In the genomic region with DNA sequence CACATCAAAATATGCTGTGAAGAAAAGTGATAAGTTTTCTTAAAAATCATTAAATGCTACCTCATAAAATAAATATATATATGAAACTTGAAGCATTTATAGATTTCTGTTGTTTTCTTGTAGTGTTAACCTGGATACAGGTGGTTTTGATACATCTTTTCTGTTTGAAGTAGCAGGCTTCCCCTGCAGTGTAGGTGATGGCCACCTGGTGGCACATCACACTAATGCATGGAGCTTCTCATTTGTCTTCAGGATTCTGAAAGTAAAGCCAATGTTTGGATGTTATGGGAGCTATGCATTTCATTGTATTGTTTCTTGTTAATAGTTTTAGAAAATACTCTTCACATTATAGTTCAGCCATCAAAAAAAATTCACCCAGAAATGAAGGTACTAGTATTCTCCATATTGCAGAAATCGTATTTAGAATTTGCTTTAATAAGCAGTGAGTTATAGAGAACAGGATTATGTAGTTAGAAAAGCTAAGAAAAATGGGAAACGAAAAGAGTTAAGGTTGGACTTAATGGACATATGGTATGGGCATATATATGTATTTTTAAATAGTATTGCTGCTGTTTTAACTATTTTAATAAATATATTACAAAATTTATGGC, we compare ENCODE assay signal across 8 cellular contexts. TPM values are rescaled to one million over a fixed set of nuclear protein-coding genes. Genes with fewer than 3 reads are reported as not detected.
DNase-seq lines count a peak whose midpoint lies in the region; ATAC-seq and TF ChIP-seq lines count a peak whose summit lies in the region.

No MANE protein-coding gene starts in this region.

- DNase-seq in AG20443 (ENCODE audit: low spot score) (peak; percentile 28), NCI-H146 treated with DMSO at 0.1 percent for 48 hours (lab: John Stamatoyannopoulos, UW; ENCODE audit: unreplicated experiment) (peak; percentile 44), kidney tubule cell (ENCODE audit: low spot score) (peak; percentile 49), AG08396 (ENCODE audit: low spot score) (no peak), ascending aorta (ENCODE audit: low spot score in 2 of 2) (no peak)
- peak; percentile 38 for DNase-seq in activated CD8-positive, alpha-beta T cell treated with anti-CD3 and anti-CD28 coated beads, Interleukin-2, amount 10 ng/mL, durations not matched to agents 7 days and 5 days

- no peaks in the 10 kb centered on the region for H3K4me1 ChIP-seq in ascending aorta

- H3K36me3 Mint-ChIP-seq in activated CD8-positive, alpha-beta T cell treated with anti-CD3 and anti-CD28 coated beads, Interleukin-2, amount 10 ng/mL, durations not matched to agents 7 days and 5 days (ENCODE audit: low read depth), result peaks cover 33% of the 10 kb centered on the region

- peaks cover 20 to 46% of the 10 kb centered on the region in 2 donors for H3K36me3 ChIP-seq in ascending aorta

- H3K27me3 ChIP-seq in ascending aorta, result no peaks in the 10 kb centered on the region

- H3K27me3 Mint-ChIP-seq in activated CD8-positive, alpha-beta T cell treated with anti-CD3 and anti-CD28 coated beads, Interleukin-2, amount 10 ng/mL, durations not matched to agents 7 days and 5 days (ENCODE audit: low read depth), result no peaks in the 10 kb centered on the region

- H3K4me3 Mint-ChIP-seq in activated CD8-positive, alpha-beta T cell treated with anti-CD3 and anti-CD28 coated beads, Interleukin-2, amount 10 ng/mL, durations not matched to agents 7 days and 5 days, result no peak overlapping the region

- no peaks in the 10 kb centered on the region for H3K9me3 ChIP-seq in ascending aorta

- no peak overlapping the region for H3K27ac ChIP-seq in ascending aorta

- POLR2A ChIA-PET in activated CD8-positive, alpha-beta T cell treated with anti-CD3 and anti-CD28 coated beads, Interleukin-2, amount 10 ng/mL, durations not matched to agents 7 days and 5 days (lab: Charles Lee), result interaction anchor here (1.2 kb wide), 1 partner anchor 24 kb away, joined by 5 read pairs; the partner anchor contains the start of gene TGDS

- TF ChIP-seq CTCF in GM12875 (IDR thresholded peaks at IDR 0.05; ENCODE audit: borderline replicate concordance, insufficient read depth, low read depth, low read length) (peak; percentile 65), ascending aorta (IDR thresholded peaks at IDR 0.05) (peak in 1 of 3 experiments; percentile 31)

- intact Hi-C loops in ascending aorta (cut with DNase I), result no loop called here

- peak; percentile 86 for ATAC-seq in HG02610 (IDR thresholded peaks at IDR 0.05; ENCODE audit: unreplicated experiment)
- ATAC-seq in activated CD8-positive, alpha-beta T cell treated with anti-CD3 and anti-CD28 coated beads, Interleukin-2, amount 10 ng/mL, durations not matched to agents 7 days and 5 days, result peak; percentile 63

- CTCF ChIA-PET in activated CD8-positive, alpha-beta T cell treated with anti-CD3 and anti-CD28 coated beads, Interleukin-2, amount 10 ng/mL, durations not matched to agents 7 days and 5 days (lab: Charles Lee), result interaction anchor here (0.6 to 11.3 kb wide), 24 partner anchors 9 to 784 kb away, joined by 3 to 294 read pairs (median 4); partner anchors contain the start of gene TGDS

- H3K4me3 ChIP-seq in GM12875 (ENCODE audit: low read depth, low read length) (no peak overlapping the region), ascending aorta (no peak overlapping the region)

- H3K4me1 Mint-ChIP-seq in activated CD8-positive, alpha-beta T cell treated with anti-CD3 and anti-CD28 coated beads, Interleukin-2, amount 10 ng/mL, durations not matched to agents 7 days and 5 days (ENCODE audit: low read depth), result peaks cover 9% of the 10 kb centered on the region

- no peak overlapping the region for H3K27ac Mint-ChIP-seq in activated CD8-positive, alpha-beta T cell treated with anti-CD3 and anti-CD28 coated beads, Interleukin-2, amount 10 ng/mL, durations not matched to agents 7 days and 5 days

- no peaks in the 10 kb centered on the region for H3K9me3 Mint-ChIP-seq in activated CD8-positive, alpha-beta T cell treated with anti-CD3 and anti-CD28 coated beads, Interleukin-2, amount 10 ng/mL, durations not matched to agents 7 days and 5 days (ENCODE audit: insufficient read depth)

RNA-seq across cellular contexts. Expression of gene GPR180, which starts 18.7 kb away (rescaled TPM):
- 1 to 10 TPM; 7.7 to 7.9 TPM for total RNA-seq in activated CD8-positive, alpha-beta T cell treated with anti-CD3 and anti-CD28 coated beads, Interleukin-2, amount 10 ng/mL, durations not matched to agents 7 days and 5 days
- total RNA-seq in ascending aorta, result 2.3 TPM

RNA-seq across cellular contexts. Expression of gene TGDS, which starts 24.4 kb away (rescaled TPM):
- 10 to 100 TPM; 17.2 to 19.2 TPM for total RNA-seq in activated CD8-positive, alpha-beta T cell treated with anti-CD3 and anti-CD28 coated beads, Interleukin-2, amount 10 ng/mL, durations not matched to agents 7 days and 5 days
- total RNA-seq in ascending aorta, result 22.6 TPM

Comparison
In these comparisons a context has a peak if more than half of its experiments do, and no peak if none do; other contexts are left out.
1. DNase-seq: peak in AG20443 (single experiment), NCI-H146 treated with DMSO at 0.1 percent for 48 hours (single experiment), activated CD8-positive, alpha-beta T cell treated with anti-CD3 and anti-CD28 coated beads, Interleukin-2, amount 10 ng/mL, durations not matched to agents 7 days and 5 days (single experiment) and kidney tubule cell (single experiment); none in AG08396 (single experiment) and ascending aorta (0 of 2).